1 cellular context compared by ENCODE assay signal in genomic region chr7:6359021-6359420, GRCh38.
TF ChIP-seq lines count a peak whose summit lies in the region.

No MANE protein-coding gene starts in this region.

TF ChIP-seq in SK-N-SH treated with all-trans-retinoic acid at 6 μM for 48 hours, 23 proteins besides CTCF, POLR2A, EP300 and RAD21 (continued from another document):
- TF ChIP-seq CREB5 (CRISPR knock-in tag; IDR thresholded peaks at IDR 0.05; ENCODE audit: low read depth) = no peak
- TF ChIP-seq PPARA (CRISPR knock-in tag; IDR thresholded peaks at IDR 0.05; ENCODE audit: borderline replicate concordance) = no peak
- TF ChIP-seq CSDC2 (CRISPR knock-in tag; IDR thresholded peaks at IDR 0.05) = no peak
TF ChIP-seq in SK-N-SH treated with all-trans-retinoic acid at 6 μM for 48 hours: peak in this region for 0.
